ENCODE assay signal across 2 cellular contexts in the genomic region with DNA sequence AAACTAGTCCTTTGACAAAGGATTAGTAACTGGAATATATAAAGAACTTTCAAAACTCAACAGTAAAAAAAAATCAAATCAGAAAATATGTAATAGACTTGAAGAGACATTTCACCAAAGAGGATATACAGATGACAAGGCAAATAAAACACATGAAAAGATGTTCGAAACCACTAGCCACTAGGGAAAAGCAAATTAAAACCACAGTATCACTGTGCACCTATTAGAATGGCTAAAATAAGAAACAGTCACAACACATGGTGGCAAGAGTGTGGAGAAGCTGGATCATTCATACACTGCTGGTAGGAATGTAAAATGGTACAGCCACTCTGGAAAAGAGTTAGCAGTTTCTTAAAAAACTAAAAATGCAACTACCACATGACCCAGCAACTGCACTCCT.
TF ChIP-seq lines count a peak whose summit lies in the region.

No MANE protein-coding gene starts in this region.

TF ChIP-seq in HepG2, 621 proteins besides CTCF, POLR2A, EP300 and RAD21:
- TF ChIP-seq TEAD3 (CRISPR knock-in tag; optimal IDR thresholded peaks at IDR 0.05; ENCODE audit: borderline replicate concordance) (peak; percentile 24), KLF15 (CRISPR knock-in tag; IDR thresholded peaks at IDR 0.05; ENCODE audit: borderline replicate concordance) (no peak), ZNF7 (CRISPR knock-in tag; IDR thresholded peaks at IDR 0.05) (peak; percentile 90), ZNF879 (CRISPR knock-in tag; IDR thresholded peaks at IDR 0.05) (no peak), ZNF484 (CRISPR knock-in tag; IDR thresholded peaks at IDR 0.05; ENCODE audit: borderline replicate concordance, low read depth) (no peak)
- TF ChIP-seq, protein P1, sequence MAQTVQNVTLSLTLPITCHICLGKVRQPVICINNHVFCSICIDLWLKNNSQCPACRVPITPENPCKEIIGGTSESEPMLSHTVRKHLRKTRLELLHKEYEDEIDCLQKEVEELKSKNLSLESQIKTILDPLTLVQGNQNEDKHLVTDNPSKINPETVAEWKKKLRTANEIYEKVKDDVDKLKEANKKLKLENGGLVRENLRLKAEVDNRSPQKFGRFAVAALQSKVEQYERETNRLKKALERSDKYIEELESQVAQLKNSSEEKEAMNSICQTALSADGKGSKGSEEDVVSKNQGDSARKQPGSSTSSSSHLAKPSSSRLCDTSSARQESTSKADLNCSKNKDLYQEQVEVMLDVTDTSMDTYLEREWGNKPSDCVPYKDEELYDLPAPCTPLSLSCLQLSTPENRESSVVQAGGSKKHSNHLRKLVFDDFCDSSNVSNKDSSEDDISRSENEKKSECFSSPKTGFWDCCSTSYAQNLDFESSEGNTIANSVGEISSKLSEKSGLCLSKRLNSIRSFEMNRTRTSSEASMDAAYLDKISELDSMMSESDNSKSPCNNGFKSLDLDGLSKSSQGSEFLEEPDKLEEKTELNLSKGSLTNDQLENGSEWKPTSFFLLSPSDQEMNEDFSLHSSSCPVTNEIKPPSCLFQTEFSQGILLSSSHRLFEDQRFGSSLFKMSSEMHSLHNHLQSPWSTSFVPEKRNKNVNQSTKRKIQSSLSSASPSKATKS (CRISPR knock-in tag; IDR thresholded peaks at IDR 0.05), result no peak

TF ChIP-seq in K562, 482 proteins besides CTCF, POLR2A, EP300 and RAD21 (continues in another document):
- no peak for TF ChIP-seq BMI1 (IDR thresholded peaks at IDR 0.05; ENCODE audit: low read length)
- no peak for TF ChIP-seq ZSCAN32 (CRISPR knock-in tag; IDR thresholded peaks at IDR 0.05)
- TF ChIP-seq DPF2 (IDR thresholded peaks at IDR 0.05), result no peak
- no peak for TF ChIP-seq NEUROD1 (IDR thresholded peaks at IDR 0.05; ENCODE audit: borderline replicate concordance, low read depth, low read length, partially characterized antibody)
- TF ChIP-seq, protein P2, sequence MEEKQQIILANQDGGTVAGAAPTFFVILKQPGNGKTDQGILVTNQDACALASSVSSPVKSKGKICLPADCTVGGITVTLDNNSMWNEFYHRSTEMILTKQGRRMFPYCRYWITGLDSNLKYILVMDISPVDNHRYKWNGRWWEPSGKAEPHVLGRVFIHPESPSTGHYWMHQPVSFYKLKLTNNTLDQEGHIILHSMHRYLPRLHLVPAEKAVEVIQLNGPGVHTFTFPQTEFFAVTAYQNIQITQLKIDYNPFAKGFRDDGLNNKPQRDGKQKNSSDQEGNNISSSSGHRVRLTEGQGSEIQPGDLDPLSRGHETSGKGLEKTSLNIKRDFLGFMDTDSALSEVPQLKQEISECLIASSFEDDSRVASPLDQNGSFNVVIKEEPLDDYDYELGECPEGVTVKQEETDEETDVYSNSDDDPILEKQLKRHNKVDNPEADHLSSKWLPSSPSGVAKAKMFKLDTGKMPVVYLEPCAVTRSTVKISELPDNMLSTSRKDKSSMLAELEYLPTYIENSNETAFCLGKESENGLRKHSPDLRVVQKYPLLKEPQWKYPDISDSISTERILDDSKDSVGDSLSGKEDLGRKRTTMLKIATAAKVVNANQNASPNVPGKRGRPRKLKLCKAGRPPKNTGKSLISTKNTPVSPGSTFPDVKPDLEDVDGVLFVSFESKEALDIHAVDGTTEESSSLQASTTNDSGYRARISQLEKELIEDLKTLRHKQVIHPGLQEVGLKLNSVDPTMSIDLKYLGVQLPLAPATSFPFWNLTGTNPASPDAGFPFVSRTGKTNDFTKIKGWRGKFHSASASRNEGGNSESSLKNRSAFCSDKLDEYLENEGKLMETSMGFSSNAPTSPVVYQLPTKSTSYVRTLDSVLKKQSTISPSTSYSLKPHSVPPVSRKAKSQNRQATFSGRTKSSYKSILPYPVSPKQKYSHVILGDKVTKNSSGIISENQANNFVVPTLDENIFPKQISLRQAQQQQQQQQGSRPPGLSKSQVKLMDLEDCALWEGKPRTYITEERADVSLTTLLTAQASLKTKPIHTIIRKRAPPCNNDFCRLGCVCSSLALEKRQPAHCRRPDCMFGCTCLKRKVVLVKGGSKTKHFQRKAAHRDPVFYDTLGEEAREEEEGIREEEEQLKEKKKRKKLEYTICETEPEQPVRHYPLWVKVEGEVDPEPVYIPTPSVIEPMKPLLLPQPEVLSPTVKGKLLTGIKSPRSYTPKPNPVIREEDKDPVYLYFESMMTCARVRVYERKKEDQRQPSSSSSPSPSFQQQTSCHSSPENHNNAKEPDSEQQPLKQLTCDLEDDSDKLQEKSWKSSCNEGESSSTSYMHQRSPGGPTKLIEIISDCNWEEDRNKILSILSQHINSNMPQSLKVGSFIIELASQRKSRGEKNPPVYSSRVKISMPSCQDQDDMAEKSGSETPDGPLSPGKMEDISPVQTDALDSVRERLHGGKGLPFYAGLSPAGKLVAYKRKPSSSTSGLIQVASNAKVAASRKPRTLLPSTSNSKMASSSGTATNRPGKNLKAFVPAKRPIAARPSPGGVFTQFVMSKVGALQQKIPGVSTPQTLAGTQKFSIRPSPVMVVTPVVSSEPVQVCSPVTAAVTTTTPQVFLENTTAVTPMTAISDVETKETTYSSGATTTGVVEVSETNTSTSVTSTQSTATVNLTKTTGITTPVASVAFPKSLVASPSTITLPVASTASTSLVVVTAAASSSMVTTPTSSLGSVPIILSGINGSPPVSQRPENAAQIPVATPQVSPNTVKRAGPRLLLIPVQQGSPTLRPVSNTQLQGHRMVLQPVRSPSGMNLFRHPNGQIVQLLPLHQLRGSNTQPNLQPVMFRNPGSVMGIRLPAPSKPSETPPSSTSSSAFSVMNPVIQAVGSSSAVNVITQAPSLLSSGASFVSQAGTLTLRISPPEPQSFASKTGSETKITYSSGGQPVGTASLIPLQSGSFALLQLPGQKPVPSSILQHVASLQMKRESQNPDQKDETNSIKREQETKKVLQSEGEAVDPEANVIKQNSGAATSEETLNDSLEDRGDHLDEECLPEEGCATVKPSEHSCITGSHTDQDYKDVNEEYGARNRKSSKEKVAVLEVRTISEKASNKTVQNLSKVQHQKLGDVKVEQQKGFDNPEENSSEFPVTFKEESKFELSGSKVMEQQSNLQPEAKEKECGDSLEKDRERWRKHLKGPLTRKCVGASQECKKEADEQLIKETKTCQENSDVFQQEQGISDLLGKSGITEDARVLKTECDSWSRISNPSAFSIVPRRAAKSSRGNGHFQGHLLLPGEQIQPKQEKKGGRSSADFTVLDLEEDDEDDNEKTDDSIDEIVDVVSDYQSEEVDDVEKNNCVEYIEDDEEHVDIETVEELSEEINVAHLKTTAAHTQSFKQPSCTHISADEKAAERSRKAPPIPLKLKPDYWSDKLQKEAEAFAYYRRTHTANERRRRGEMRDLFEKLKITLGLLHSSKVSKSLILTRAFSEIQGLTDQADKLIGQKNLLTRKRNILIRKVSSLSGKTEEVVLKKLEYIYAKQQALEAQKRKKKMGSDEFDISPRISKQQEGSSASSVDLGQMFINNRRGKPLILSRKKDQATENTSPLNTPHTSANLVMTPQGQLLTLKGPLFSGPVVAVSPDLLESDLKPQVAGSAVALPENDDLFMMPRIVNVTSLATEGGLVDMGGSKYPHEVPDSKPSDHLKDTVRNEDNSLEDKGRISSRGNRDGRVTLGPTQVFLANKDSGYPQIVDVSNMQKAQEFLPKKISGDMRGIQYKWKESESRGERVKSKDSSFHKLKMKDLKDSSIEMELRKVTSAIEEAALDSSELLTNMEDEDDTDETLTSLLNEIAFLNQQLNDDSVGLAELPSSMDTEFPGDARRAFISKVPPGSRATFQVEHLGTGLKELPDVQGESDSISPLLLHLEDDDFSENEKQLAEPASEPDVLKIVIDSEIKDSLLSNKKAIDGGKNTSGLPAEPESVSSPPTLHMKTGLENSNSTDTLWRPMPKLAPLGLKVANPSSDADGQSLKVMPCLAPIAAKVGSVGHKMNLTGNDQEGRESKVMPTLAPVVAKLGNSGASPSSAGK (IDR thresholded peaks at IDR 0.05), result no peak
- TF ChIP-seq, protein P3, sequence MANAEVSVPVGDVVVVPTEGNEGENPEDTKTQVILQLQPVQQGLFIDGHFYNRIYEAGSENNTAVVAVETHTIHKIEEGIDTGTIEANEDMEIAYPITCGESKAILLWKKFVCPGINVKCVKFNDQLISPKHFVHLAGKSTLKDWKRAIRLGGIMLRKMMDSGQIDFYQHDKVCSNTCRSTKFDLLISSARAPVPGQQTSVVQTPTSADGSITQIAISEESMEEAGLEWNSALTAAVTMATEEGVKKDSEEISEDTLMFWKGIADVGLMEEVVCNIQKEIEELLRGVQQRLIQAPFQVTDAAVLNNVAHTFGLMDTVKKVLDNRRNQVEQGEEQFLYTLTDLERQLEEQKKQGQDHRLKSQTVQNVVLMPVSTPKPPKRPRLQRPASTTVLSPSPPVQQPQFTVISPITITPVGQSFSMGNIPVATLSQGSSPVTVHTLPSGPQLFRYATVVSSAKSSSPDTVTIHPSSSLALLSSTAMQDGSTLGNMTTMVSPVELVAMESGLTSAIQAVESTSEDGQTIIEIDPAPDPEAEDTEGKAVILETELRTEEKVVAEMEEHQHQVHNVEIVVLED (CRISPR knock-in tag; IDR thresholded peaks at IDR 0.05), result no peak
- TF ChIP-seq, protein P4, sequence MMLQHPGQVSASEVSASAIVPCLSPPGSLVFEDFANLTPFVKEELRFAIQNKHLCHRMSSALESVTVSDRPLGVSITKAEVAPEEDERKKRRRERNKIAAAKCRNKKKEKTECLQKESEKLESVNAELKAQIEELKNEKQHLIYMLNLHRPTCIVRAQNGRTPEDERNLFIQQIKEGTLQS (IDR thresholded peaks at IDR 0.05), result no peak
- TF ChIP-seq, protein P4 (CRISPR knock-in tag; conservative IDR thresholded peaks at IDR 0.05), result no peak
- no peak for TF ChIP-seq POLR2G (IDR thresholded peaks at IDR 0.05; ENCODE audit: low read depth, low read length)
- no peak for TF ChIP-seq STAT5B (CRISPR knock-in tag; IDR thresholded peaks at IDR 0.05)
- no peak for TF ChIP-seq ZC3H4 (CRISPR knock-in tag; IDR thresholded peaks at IDR 0.05; ENCODE audit: borderline replicate concordance)
- TF ChIP-seq, protein P5, sequence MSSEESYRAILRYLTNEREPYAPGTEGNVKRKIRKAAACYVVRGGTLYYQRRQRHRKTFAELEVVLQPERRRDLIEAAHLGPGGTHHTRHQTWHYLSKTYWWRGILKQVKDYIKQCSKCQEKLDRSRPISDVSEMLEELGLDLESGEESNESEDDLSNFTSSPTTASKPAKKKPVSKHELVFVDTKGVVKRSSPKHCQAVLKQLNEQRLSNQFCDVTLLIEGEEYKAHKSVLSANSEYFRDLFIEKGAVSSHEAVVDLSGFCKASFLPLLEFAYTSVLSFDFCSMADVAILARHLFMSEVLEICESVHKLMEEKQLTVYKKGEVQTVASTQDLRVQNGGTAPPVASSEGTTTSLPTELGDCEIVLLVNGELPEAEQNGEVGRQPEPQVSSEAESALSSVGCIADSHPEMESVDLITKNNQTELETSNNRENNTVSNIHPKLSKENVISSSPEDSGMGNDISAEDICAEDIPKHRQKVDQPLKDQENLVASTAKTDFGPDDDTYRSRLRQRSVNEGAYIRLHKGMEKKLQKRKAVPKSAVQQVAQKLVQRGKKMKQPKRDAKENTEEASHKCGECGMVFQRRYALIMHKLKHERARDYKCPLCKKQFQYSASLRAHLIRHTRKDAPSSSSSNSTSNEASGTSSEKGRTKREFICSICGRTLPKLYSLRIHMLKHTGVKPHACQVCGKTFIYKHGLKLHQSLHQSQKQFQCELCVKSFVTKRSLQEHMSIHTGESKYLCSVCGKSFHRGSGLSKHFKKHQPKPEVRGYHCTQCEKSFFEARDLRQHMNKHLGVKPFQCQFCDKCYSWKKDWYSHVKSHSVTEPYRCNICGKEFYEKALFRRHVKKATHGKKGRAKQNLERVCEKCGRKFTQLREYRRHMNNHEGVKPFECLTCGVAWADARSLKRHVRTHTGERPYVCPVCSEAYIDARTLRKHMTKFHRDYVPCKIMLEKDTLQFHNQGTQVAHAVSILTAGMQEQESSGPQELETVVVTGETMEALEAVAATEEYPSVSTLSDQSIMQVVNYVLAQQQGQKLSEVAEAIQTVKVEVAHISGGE (CRISPR knock-in tag; IDR thresholded peaks at IDR 0.05), result no peak
- TF ChIP-seq ZNF780A (CRISPR knock-in tag; IDR thresholded peaks at IDR 0.05), result no peak
- TF ChIP-seq ZNF316 (IDR thresholded peaks at IDR 0.05), result peak; percentile 82
- TF ChIP-seq, protein P6, sequence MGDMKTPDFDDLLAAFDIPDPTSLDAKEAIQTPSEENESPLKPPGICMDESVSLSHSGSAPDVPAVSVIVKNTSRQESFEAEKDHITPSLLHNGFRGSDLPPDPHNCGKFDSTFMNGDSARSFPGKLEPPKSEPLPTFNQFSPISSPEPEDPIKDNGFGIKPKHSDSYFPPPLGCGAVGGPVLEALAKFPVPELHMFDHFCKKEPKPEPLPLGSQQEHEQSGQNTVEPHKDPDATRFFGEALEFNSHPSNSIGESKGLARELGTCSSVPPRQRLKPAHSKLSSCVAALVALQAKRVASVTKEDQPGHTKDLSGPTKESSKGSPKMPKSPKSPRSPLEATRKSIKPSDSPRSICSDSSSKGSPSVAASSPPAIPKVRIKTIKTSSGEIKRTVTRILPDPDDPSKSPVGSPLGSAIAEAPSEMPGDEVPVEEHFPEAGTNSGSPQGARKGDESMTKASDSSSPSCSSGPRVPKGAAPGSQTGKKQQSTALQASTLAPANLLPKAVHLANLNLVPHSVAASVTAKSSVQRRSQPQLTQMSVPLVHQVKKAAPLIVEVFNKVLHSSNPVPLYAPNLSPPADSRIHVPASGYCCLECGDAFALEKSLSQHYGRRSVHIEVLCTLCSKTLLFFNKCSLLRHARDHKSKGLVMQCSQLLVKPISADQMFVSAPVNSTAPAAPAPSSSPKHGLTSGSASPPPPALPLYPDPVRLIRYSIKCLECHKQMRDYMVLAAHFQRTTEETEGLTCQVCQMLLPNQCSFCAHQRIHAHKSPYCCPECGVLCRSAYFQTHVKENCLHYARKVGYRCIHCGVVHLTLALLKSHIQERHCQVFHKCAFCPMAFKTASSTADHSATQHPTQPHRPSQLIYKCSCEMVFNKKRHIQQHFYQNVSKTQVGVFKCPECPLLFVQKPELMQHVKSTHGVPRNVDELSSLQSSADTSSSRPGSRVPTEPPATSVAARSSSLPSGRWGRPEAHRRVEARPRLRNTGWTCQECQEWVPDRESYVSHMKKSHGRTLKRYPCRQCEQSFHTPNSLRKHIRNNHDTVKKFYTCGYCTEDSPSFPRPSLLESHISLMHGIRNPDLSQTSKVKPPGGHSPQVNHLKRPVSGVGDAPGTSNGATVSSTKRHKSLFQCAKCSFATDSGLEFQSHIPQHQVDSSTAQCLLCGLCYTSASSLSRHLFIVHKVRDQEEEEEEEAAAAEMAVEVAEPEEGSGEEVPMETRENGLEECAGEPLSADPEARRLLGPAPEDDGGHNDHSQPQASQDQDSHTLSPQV (IDR thresholded peaks at IDR 0.05), result 0 out of 2 replicates have a peak, but pooled peaks have one; percentile 28
- no peak for TF ChIP-seq TARDBP (IDR thresholded peaks at IDR 0.05)
- TF ChIP-seq, protein P7, sequence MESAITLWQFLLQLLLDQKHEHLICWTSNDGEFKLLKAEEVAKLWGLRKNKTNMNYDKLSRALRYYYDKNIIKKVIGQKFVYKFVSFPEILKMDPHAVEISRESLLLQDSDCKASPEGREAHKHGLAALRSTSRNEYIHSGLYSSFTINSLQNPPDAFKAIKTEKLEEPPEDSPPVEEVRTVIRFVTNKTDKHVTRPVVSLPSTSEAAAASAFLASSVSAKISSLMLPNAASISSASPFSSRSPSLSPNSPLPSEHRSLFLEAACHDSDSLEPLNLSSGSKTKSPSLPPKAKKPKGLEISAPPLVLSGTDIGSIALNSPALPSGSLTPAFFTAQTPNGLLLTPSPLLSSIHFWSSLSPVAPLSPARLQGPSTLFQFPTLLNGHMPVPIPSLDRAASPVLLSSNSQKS (CRISPR knock-in tag; IDR thresholded peaks at IDR 0.05), result no peak
